16 cellular contexts compared by ENCODE assay signal in genomic region chr11:32131321-32131720, GRCh38.
"Had no signal": no experiment of that assay in that cellular context is flagged by ENCODE, and none has a peak within 500 bp of the region (broad histone marks: within the 10 kb centered on the region; RNA-seq: fewer than 3 reads in every experiment).

No MANE protein-coding gene starts in this region.

- H3K36me3 Mint-ChIP-seq: activated naive CD4-positive, alpha-beta T cell treated with anti-CD3 and anti-CD28 coated beads, Interleukin-2, amount 50 U/mL, for 24 hours; stimulated activated naive B cell treated with anti-CD40 and anti-IgM and Interleukin-4, amounts not matched to agents 10 μg/mL and 1 μg/mL and 100 μg/mL, for 72 hours had no signal

- H3K4me1 Mint-ChIP-seq: activated CD4-positive, alpha-beta T cell treated with anti-CD3 and anti-CD28 coated beads, Interleukin-2, amount 10 ng/mL, durations not matched to agents 7 days and 5 days; activated naive CD4-positive, alpha-beta T cell treated with anti-CD3 and anti-CD28 coated beads, Interleukin-2, amount 50 U/mL, for 24 hours; nephron progenitor cell had no signal

- H3K9me3 ChIP-seq: sigmoid colon had no signal

- ATAC-seq: left lung; stimulated activated naive B cell treated with anti-CD40 and anti-IgM and Interleukin-4, amounts not matched to agents 10 μg/mL and 1 μg/mL and 100 μg/mL, for 72 hours had no signal

- DNase-seq: activated CD4-positive, alpha-beta T cell treated with anti-CD3 and anti-CD28 coated beads, Interleukin-2, amount 10 ng/mL, durations not matched to agents 7 days and 5 days; activated CD4-positive, CD25-positive, alpha-beta regulatory T cell; activated CD8-positive, alpha-beta memory T cell treated with anti-CD3 and anti-CD28 coated beads, Interleukin-2, amount 50 U/mL, for 48 hours; activated gamma-delta T cell; activated T-cell treated with anti-CD3 and anti-CD28 coated beads, Interleukin-2, amount 50 U/mL, for 48 hours; dorsolateral prefrontal cortex; kidney; left lung; nephron progenitor cell; nucleus accumbens; sigmoid colon; spleen; stimulated activated CD4-positive, alpha-beta T cell treated with anti-CD3 and anti-CD28 coated beads, Interleukin-4, amount 100 ng/mL, for 4 hours; stimulated activated naive B cell treated with anti-CD40 and anti-IgM and Interleukin-4, amounts not matched to agents 10 μg/mL and 1 μg/mL and 100 μg/mL, for 72 hours had no signal

- H3K36me3 ChIP-seq: left lung, sigmoid colon, spleen had no signal

- H3K4me3 ChIP-seq: dorsolateral prefrontal cortex, left lung, sigmoid colon, spleen had no signal

- H3K9me3 Mint-ChIP-seq: activated CD4-positive, alpha-beta T cell treated with anti-CD3 and anti-CD28 coated beads, Interleukin-2, amount 10 ng/mL, durations not matched to agents 7 days and 5 days had no signal

- H3K27me3 ChIP-seq: left lung, sigmoid colon had no signal

- H3K27ac ChIP-seq: dorsolateral prefrontal cortex, epithelial cell of prostate, left lung, sigmoid colon, spleen had no signal

- H3K4me3 Mint-ChIP-seq: activated CD4-positive, alpha-beta T cell treated with anti-CD3 and anti-CD28 coated beads, Interleukin-2, amount 10 ng/mL, durations not matched to agents 7 days and 5 days; activated naive CD4-positive, alpha-beta T cell treated with anti-CD3 and anti-CD28 coated beads, Interleukin-2, amount 50 U/mL, for 24 hours; nephron progenitor cell; stimulated activated naive B cell treated with anti-CD40 and anti-IgM and Interleukin-4, amounts not matched to agents 10 μg/mL and 1 μg/mL and 100 μg/mL, for 72 hours had no signal

- H3K4me1 ChIP-seq: left lung, sigmoid colon, spleen had no signal

- H3K27ac Mint-ChIP-seq: activated CD4-positive, alpha-beta T cell treated with anti-CD3 and anti-CD28 coated beads, Interleukin-2, amount 10 ng/mL, durations not matched to agents 7 days and 5 days; activated naive CD4-positive, alpha-beta T cell treated with anti-CD3 and anti-CD28 coated beads, Interleukin-2, amount 50 U/mL, for 24 hours; nephron progenitor cell; stimulated activated naive B cell treated with anti-CD40 and anti-IgM and Interleukin-4, amounts not matched to agents 10 μg/mL and 1 μg/mL and 100 μg/mL, for 72 hours had no signal
